In genomic region chr20:49915380-49916145, GRCh38 we compare ENCODE assay signal across 8 cellular contexts. TPM values are rescaled to one million over a fixed set of nuclear protein-coding genes. Genes with fewer than 3 reads are reported as not detected.
DNase-seq lines count a peak whose midpoint lies in the region; ATAC-seq and TF ChIP-seq lines count a peak whose summit lies in the region.

SPATA2 (minus strand) TSS chr20:49915529; CDS start chr20:49908490, 7,039 bp downstream.

- H3K9me3 ChIP-seq in ovary = no peaks in the 10 kb centered on the region
- no peaks in the 10 kb centered on the region for H3K9me3 ChIP-seq in thyroid gland

- TF ChIP-seq POLR2A in ovary (IDR thresholded peaks at IDR 0.05) = peak; percentile 54
- TF ChIP-seq POLR2A in thyroid gland (IDR thresholded peaks at IDR 0.05) = peak in 1 of 2 donors; percentile 86

- DNase-seq in GM10248 (ENCODE audit: extremely low spot score) (peak; percentile 95), NCI-H1092 (lab: John Stamatoyannopoulos, UW) (peak; percentile 92), SKM-1 (lab: John Stamatoyannopoulos, UW; ENCODE audit: unreplicated experiment) (peak; percentile 73), Right ventricle myocardium inferior (ENCODE audit: missing footprints) (peak; percentile 99), ovary (peak; percentile 96 to 97 (median 97)), thyroid gland (peak; percentile 96 to 97)

- peak; percentile 84 for ATAC-seq in HG02588 (IDR thresholded peaks at IDR 0.05; ENCODE audit: unreplicated experiment)
- ATAC-seq in Right ventricle myocardium inferior = peak; percentile 94

- H3K36me3 Mint-ChIP-seq in activated naive CD8-positive, alpha-beta T cell = no peaks in the 10 kb centered on the region

- H3K27me3 ChIP-seq in ovary (no peaks in the 10 kb centered on the region), thyroid gland (no peaks in the 10 kb centered on the region)

- H3K36me3 ChIP-seq in ovary (no peaks in the 10 kb centered on the region), thyroid gland (no peaks in the 10 kb centered on the region)

- POLR2A ChIA-PET in GM10248 (lab: Yijun Ruan, JAX) = interaction anchor here (0.7 to 2.2 kb wide), 3 partner anchors 11 to 224 kb away, joined by 3 to 16 read pairs (median 3); partner anchors contain the start of gene RNF114

- peak within 1 kb of the TSS; percentile 100 for H3K27ac ChIP-seq in ovary
- peak within 1 kb of the TSS; percentile 98 to 100 (median 100) for H3K27ac ChIP-seq in thyroid gland

- CTCF ChIA-PET in GM10248 (lab: Yijun Ruan, JAX) = interaction anchor here (0.8 to 3.1 kb wide), 13 partner anchors 9 to 374 kb away, joined by 3 to 13 read pairs (median 5); no protein-coding TSS in a partner anchor

- no peak for TF ChIP-seq CTCF in GM10248 (IDR thresholded peaks at IDR 0.05; ENCODE audit: control extremely low read depth, extremely low read depth, low read depth, missing control alignments)
- no peak for TF ChIP-seq CTCF in ovary (IDR thresholded peaks at IDR 0.05)
- TF ChIP-seq CTCF in thyroid gland (IDR thresholded peaks at IDR 0.05) = no peak

- no peaks in the 10 kb centered on the region for H3K9me3 Mint-ChIP-seq in activated naive CD8-positive, alpha-beta T cell (ENCODE audit: low read depth)

- H3K4me1 ChIP-seq in ovary (ENCODE audit: insufficient read depth) = peaks cover 7% of the 10 kb centered on the region
- peaks cover 33 to 36% of the 10 kb centered on the region in 2 donors for H3K4me1 ChIP-seq in thyroid gland

- H3K4me3 Mint-ChIP-seq in activated naive CD8-positive, alpha-beta T cell = peak within 1 kb of the TSS; percentile 100

- H3K4me3 ChIP-seq in ovary (peak within 1 kb of the TSS; percentile 100), thyroid gland (replicated peaks in 1 of 3) (peak within 1 kb of the TSS; percentile 95 to 97 (median 95))

- no peaks in the 10 kb centered on the region for H3K27me3 Mint-ChIP-seq in activated naive CD8-positive, alpha-beta T cell

- H3K27ac Mint-ChIP-seq in activated naive CD8-positive, alpha-beta T cell = peak within 1 kb of the TSS; percentile 99

- peaks cover 38% of the 10 kb centered on the region for H3K4me1 Mint-ChIP-seq in activated naive CD8-positive, alpha-beta T cell (ENCODE audit: low read depth)

- no peak for TF ChIP-seq EP300 in ovary (IDR thresholded peaks at IDR 0.05)

- intact Hi-C loops in Right ventricle myocardium inferior (cut with DNase I) = loop anchor here (5.0 kb wide), 1 partner anchor 303 kb away; no protein-coding TSS in a partner anchor
- intact Hi-C loops in ovary (cut with DNase I) = no loop called here
- intact Hi-C loops in thyroid gland (cut with DNase I) = loop anchor here (10.0 kb wide), 1 partner anchor 61 kb away; no protein-coding TSS in a partner anchor

- 0 to 1% (median 0%) methylated on average over 32 to 69 of the region's 69 CpGs for WGBS in ovary, 3 donors
- 0% methylated on average over 10 to 14 of the region's 69 CpGs for whole genome bisulfite sequencing in thyroid gland, 2 donors

RNA-seq across cellular contexts. Expression of gene SPATA2, which starts in this region (rescaled TPM):
- total RNA-seq in Right ventricle myocardium inferior = 8.0 TPM
- 1 to 10 TPM; 2.3 to 9.8 (median 6.4) TPM for total RNA-seq in ovary
- polyA plus RNA-seq in ovary = 1 to 10 TPM; 4.7 to 6.0 TPM
- total RNA-seq in thyroid gland = 10 to 100 TPM in 3 of 4 donors, 1 to 10 TPM in 1; 5.0 to 14.2 (median 12.7) TPM

Comparison
In these comparisons a context has a peak if more than half of its experiments do, and no peak if none do; other contexts are left out.
1. Peak in every context shown above with its lines: DNase-seq, ATAC-seq, H3K4me3 ChIP-seq and H3K27ac ChIP-seq.
2. intact Hi-C loops: an anchor here in Right ventricle myocardium inferior (5.0 kb wide) and thyroid gland (10.0 kb wide); none called in ovary.